1 cellular context compared by ENCODE assay signal in genomic region chr21:45981641-45982255, GRCh38.
TF ChIP-seq lines count a peak whose summit lies in the region.

COL6A1 (plus strand) TSS chr21:45981770; CDS start chr21:45981851, 81 bp downstream.

TF ChIP-seq in HepG2, 621 proteins besides CTCF, POLR2A, EP300 and RAD21 (continued from another document and continues in another):
- TF ChIP-seq MLXIP (CRISPR knock-in tag; IDR thresholded peaks at IDR 0.05; ENCODE audit: borderline replicate concordance) (no peak), NPAS2 (CRISPR knock-in tag; IDR thresholded peaks at IDR 0.05; ENCODE audit: borderline replicate concordance) (no peak), HNRNPL (IDR thresholded peaks at IDR 0.05; ENCODE audit: low read depth, low read length) (no peak), PCBP1 (IDR thresholded peaks at IDR 0.05; ENCODE audit: borderline replicate concordance, low read depth, low read length) (0 out of 2 replicates have a peak, but pooled peaks have one; percentile 33), DRAP1 (CRISPR knock-in tag; IDR thresholded peaks at IDR 0.05) (no peak), MED13 (CRISPR knock-in tag; IDR thresholded peaks at IDR 0.05) (no peak), AHR (CRISPR knock-in tag; IDR thresholded peaks at IDR 0.05) (no peak), TAF1 (CRISPR knock-in tag; IDR thresholded peaks at IDR 0.05) (peak; percentile 55; the same call in 1 of the 2 replicates), SP4 (CRISPR knock-in tag; IDR thresholded peaks at IDR 0.05) (peak; percentile 65; the same call in 1 of the 2 replicates), KDM3A (CRISPR knock-in tag; IDR thresholded peaks at IDR 0.05; ENCODE audit: low read depth) (no peak), ZNF543 (CRISPR knock-in tag; IDR thresholded peaks at IDR 0.05) (peak; percentile 46; the same call in 1 of the 2 replicates), PRPF4 (IDR thresholded peaks at IDR 0.05; ENCODE audit: low read depth, low read length, poor library complexity, severe bottlenecking) (no peak), ZMAT5 (CRISPR knock-in tag; IDR thresholded peaks at IDR 0.05; ENCODE audit: borderline replicate concordance, low read depth) (no peak), FOXA1 (IDR thresholded peaks at IDR 0.05) (no peak), FOXA1 (CRISPR knock-in tag; IDR thresholded peaks at IDR 0.05) (no peak), ZNF225 (CRISPR knock-in tag; IDR thresholded peaks at IDR 0.05) (no peak), PATZ1 (CRISPR knock-in tag; IDR thresholded peaks at IDR 0.05) (peak; percentile 23; the same call in 1 of the 2 replicates), GTF2F1 (IDR thresholded peaks at IDR 0.05; ENCODE audit: low read length) (no peak), IKZF4 (CRISPR knock-in tag; IDR thresholded peaks at IDR 0.05; ENCODE audit: borderline replicate concordance, low read depth, not compliant biosample characterization) (no peak), SRY (CRISPR knock-in tag; IDR thresholded peaks at IDR 0.05) (no peak), ZSCAN25 (CRISPR knock-in tag; IDR thresholded peaks at IDR 0.05) (peak; percentile 93), PHF8 (CRISPR knock-in tag; IDR thresholded peaks at IDR 0.05) (peak; percentile 29; the same call in 1 of the 2 replicates), ZNF451 (CRISPR knock-in tag; IDR thresholded peaks at IDR 0.05) (0 out of 2 replicates have a peak, but pooled peaks have one; percentile 19), HOXD1 (CRISPR knock-in tag; IDR thresholded peaks at IDR 0.05) (no peak), UBTF (CRISPR knock-in tag; IDR thresholded peaks at IDR 0.05) (peak; percentile 61; the same call in 1 of the 2 replicates), CREM (IDR thresholded peaks at IDR 0.05) (no peak), CREM (CRISPR knock-in tag; IDR thresholded peaks at IDR 0.05) (no peak), HNRNPLL (IDR thresholded peaks at IDR 0.05; ENCODE audit: low read depth, low read length, poor library complexity, severe bottlenecking) (peak; percentile 16), ZNF383 (CRISPR knock-in tag; IDR thresholded peaks at IDR 0.05; ENCODE audit: borderline replicate concordance) (no peak), ZBTB8A (CRISPR knock-in tag; IDR thresholded peaks at IDR 0.05; ENCODE audit: borderline replicate concordance, low read depth) (no peak), NR3C1 (CRISPR knock-in tag; IDR thresholded peaks at IDR 0.05) (no peak)
- TF ChIP-seq, protein P1, sequence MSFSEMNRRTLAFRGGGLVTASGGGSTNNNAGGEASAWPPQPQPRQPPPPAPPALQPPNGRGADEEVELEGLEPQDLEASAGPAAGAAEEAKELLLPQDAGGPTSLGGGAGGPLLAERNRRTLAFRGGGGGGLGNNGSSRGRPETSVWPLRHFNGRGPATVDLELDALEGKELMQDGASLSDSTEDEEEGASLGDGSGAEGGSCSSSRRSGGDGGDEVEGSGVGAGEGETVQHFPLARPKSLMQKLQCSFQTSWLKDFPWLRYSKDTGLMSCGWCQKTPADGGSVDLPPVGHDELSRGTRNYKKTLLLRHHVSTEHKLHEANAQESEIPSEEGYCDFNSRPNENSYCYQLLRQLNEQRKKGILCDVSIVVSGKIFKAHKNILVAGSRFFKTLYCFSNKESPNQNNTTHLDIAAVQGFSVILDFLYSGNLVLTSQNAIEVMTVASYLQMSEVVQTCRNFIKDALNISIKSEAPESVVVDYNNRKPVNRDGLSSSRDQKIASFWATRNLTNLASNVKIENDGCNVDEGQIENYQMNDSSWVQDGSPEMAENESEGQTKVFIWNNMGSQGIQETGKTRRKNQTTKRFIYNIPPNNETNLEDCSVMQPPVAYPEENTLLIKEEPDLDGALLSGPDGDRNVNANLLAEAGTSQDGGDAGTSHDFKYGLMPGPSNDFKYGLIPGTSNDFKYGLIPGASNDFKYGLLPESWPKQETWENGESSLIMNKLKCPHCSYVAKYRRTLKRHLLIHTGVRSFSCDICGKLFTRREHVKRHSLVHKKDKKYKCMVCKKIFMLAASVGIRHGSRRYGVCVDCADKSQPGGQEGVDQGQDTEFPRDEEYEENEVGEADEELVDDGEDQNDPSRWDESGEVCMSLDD (CRISPR knock-in tag; IDR thresholded peaks at IDR 0.05; ENCODE audit: borderline replicate concordance), result peak; percentile 59; the same call in 1 of the 2 replicates
- TF ChIP-seq, protein P2, sequence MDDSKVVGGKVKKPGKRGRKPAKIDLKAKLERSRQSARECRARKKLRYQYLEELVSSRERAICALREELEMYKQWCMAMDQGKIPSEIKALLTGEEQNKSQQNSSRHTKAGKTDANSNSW (CRISPR knock-in tag; IDR thresholded peaks at IDR 0.05; ENCODE audit: borderline replicate concordance), result no peak
- TF ChIP-seq, protein P3, sequence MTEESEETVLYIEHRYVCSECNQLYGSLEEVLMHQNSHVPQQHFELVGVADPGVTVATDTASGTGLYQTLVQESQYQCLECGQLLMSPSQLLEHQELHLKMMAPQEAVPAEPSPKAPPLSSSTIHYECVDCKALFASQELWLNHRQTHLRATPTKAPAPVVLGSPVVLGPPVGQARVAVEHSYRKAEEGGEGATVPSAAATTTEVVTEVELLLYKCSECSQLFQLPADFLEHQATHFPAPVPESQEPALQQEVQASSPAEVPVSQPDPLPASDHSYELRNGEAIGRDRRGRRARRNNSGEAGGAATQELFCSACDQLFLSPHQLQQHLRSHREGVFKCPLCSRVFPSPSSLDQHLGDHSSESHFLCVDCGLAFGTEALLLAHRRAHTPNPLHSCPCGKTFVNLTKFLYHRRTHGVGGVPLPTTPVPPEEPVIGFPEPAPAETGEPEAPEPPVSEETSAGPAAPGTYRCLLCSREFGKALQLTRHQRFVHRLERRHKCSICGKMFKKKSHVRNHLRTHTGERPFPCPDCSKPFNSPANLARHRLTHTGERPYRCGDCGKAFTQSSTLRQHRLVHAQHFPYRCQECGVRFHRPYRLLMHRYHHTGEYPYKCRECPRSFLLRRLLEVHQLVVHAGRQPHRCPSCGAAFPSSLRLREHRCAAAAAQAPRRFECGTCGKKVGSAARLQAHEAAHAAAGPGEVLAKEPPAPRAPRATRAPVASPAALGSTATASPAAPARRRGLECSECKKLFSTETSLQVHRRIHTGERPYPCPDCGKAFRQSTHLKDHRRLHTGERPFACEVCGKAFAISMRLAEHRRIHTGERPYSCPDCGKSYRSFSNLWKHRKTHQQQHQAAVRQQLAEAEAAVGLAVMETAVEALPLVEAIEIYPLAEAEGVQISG (CRISPR knock-in tag; IDR thresholded peaks at IDR 0.05), result 0 out of 2 replicates have a peak, but pooled peaks have one; percentile 13
- TF ChIP-seq, protein P4, sequence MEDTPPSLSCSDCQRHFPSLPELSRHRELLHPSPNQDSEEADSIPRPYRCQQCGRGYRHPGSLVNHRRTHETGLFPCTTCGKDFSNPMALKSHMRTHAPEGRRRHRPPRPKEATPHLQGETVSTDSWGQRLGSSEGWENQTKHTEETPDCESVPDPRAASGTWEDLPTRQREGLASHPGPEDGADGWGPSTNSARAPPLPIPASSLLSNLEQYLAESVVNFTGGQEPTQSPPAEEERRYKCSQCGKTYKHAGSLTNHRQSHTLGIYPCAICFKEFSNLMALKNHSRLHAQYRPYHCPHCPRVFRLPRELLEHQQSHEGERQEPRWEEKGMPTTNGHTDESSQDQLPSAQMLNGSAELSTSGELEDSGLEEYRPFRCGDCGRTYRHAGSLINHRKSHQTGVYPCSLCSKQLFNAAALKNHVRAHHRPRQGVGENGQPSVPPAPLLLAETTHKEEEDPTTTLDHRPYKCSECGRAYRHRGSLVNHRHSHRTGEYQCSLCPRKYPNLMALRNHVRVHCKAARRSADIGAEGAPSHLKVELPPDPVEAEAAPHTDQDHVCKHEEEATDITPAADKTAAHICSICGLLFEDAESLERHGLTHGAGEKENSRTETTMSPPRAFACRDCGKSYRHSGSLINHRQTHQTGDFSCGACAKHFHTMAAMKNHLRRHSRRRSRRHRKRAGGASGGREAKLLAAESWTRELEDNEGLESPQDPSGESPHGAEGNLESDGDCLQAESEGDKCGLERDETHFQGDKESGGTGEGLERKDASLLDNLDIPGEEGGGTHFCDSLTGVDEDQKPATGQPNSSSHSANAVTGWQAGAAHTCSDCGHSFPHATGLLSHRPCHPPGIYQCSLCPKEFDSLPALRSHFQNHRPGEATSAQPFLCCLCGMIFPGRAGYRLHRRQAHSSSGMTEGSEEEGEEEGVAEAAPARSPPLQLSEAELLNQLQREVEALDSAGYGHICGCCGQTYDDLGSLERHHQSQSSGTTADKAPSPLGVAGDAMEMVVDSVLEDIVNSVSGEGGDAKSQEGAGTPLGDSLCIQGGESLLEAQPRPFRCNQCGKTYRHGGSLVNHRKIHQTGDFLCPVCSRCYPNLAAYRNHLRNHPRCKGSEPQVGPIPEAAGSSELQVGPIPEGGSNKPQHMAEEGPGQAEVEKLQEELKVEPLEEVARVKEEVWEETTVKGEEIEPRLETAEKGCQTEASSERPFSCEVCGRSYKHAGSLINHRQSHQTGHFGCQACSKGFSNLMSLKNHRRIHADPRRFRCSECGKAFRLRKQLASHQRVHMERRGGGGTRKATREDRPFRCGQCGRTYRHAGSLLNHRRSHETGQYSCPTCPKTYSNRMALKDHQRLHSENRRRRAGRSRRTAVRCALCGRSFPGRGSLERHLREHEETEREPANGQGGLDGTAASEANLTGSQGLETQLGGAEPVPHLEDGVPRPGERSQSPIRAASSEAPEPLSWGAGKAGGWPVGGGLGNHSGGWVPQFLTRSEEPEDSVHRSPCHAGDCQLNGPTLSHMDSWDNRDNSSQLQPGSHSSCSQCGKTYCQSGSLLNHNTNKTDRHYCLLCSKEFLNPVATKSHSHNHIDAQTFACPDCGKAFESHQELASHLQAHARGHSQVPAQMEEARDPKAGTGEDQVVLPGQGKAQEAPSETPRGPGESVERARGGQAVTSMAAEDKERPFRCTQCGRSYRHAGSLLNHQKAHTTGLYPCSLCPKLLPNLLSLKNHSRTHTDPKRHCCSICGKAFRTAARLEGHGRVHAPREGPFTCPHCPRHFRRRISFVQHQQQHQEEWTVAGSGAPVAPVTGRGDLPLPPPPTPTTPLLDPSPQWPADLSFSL (CRISPR knock-in tag; IDR thresholded peaks at IDR 0.05), result no peak
- TF ChIP-seq, protein P5, sequence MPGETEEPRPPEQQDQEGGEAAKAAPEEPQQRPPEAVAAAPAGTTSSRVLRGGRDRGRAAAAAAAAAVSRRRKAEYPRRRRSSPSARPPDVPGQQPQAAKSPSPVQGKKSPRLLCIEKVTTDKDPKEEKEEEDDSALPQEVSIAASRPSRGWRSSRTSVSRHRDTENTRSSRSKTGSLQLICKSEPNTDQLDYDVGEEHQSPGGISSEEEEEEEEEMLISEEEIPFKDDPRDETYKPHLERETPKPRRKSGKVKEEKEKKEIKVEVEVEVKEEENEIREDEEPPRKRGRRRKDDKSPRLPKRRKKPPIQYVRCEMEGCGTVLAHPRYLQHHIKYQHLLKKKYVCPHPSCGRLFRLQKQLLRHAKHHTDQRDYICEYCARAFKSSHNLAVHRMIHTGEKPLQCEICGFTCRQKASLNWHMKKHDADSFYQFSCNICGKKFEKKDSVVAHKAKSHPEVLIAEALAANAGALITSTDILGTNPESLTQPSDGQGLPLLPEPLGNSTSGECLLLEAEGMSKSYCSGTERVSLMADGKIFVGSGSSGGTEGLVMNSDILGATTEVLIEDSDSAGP (CRISPR knock-in tag; IDR thresholded peaks at IDR 0.05; ENCODE audit: borderline replicate concordance), result 0 out of 2 replicates have a peak, but pooled peaks have one; percentile 15
